Comparison of ENCODE assay signal across 8 cellular contexts in genomic region chr13:31161583-31162150, GRCh38. TPM values are rescaled to one million over a fixed set of nuclear protein-coding genes. Genes with fewer than 3 reads are reported as not detected.
A peak's percentile ranks its signal among the peaks of the same experiment; 100 is the strongest.
DNase-seq lines count a peak whose midpoint lies in the region; ATAC-seq and TF ChIP-seq lines count a peak whose summit lies in the region.

Gene HSPH1, minus strand, starts transcription at chr13:31161904. Its CDS starts 322 bp downstream, at chr13:31161582.

- peak within 1 kb of the TSS; percentile 97 for H3K4me2 ChIP-seq in neural progenitor cell

- H3K9me3 ChIP-seq in RWPE2 (ENCODE audit: severe bottlenecking) (no peaks in the 10 kb centered on the region), neural progenitor cell (ENCODE audit: low read depth) (no peaks in the 10 kb centered on the region)

- H3K27ac Mint-ChIP-seq in neural progenitor cell: peak within 1 kb of the TSS; percentile 91

- DNase-seq in G401 (ENCODE audit: low spot score) (peak; percentile 96), H4 (ENCODE audit: low spot score) (peak; percentile 94), LoVo (ENCODE audit: low spot score) (peak; percentile 97), RWPE2 (ENCODE audit: low spot score) (peak; percentile 97), foreskin keratinocyte (peak; percentile 97 to 99), neural progenitor cell (ENCODE audit: low spot score) (peak; percentile 98), stromal cell of bone marrow (ENCODE audit: low read depth) (peak; percentile 97)
- peak; percentile 98 for DNase-seq in activated gamma-delta T cell treated with anti-CD3 and anti-CD28 coated beads, Interleukin-2, amount 50 U/mL, for 16 hours (ENCODE audit: low read depth)

- H3K36me3 ChIP-seq in RWPE2 (ENCODE audit: low read depth) (peaks cover 20% of the 10 kb centered on the region), neural progenitor cell (peaks cover 4% of the 10 kb centered on the region)

- in situ Hi-C loops in G401 (cut with HindIII; ENCODE audit: low sequenced_read_pairs): no loop called here

- peaks cover 8% of the 10 kb centered on the region for H3F3A ChIP-seq in neural progenitor cell (ENCODE audit: low read depth)

- H3K4me1 Mint-ChIP-seq in neural progenitor cell: peaks cover 27% of the 10 kb centered on the region

- H3K4me1 ChIP-seq in RWPE2 (ENCODE audit: insufficient read depth, poor library complexity, severe bottlenecking) (peaks cover 10% of the 10 kb centered on the region), foreskin keratinocyte (no peaks in the 10 kb centered on the region), neural progenitor cell (peaks cover 25% of the 10 kb centered on the region)

- H3K27ac ChIP-seq in RWPE2 (ENCODE audit: poor library complexity, severe bottlenecking) (peak within 1 kb of the TSS; percentile 66), foreskin keratinocyte (peak within 1 kb of the TSS; percentile 57), neural progenitor cell (peak within 1 kb of the TSS; percentile 49)

- H3K4me3 Mint-ChIP-seq in neural progenitor cell: peak within 1 kb of the TSS; percentile 96

- peak within 1 kb of the TSS; percentile 98 for H2AFZ ChIP-seq in neural progenitor cell (replicated peaks)

- H3K4me3 ChIP-seq in RWPE2 (ENCODE audit: severe bottlenecking): peak within 1 kb of the TSS; percentile 68
- peak within 1 kb of the TSS; percentile 71 for H3K4me3 ChIP-seq in neural progenitor cell

- H3K27me3 Mint-ChIP-seq in neural progenitor cell (ENCODE audit: insufficient read depth, low read depth): peaks cover 7% of the 10 kb centered on the region

- peak; percentile 82 for ATAC-seq in RWPE2 (ENCODE audit: low read depth)
- ATAC-seq in foreskin keratinocyte: peak; percentile 91

- H3K79me2 ChIP-seq in neural progenitor cell (ENCODE audit: low read depth): peaks cover 49% of the 10 kb centered on the region

- peak within 1 kb of the TSS; percentile 66 for H3K9ac ChIP-seq in neural progenitor cell

- H4K20me1 ChIP-seq in neural progenitor cell (ENCODE audit: low read depth): peaks cover 16% of the 10 kb centered on the region

- TF ChIP-seq CTCF in RWPE2 (IDR thresholded peaks at IDR 0.05; ENCODE audit: poor library complexity, severe bottlenecking): peak; percentile 16
- peak; percentile 42 for TF ChIP-seq CTCF in foreskin keratinocyte (conservative IDR thresholded peaks at IDR 0.05)
- peak; percentile 29 for TF ChIP-seq CTCF in neural progenitor cell (IDR thresholded peaks at IDR 0.05)

- peaks cover 4% of the 10 kb centered on the region for H3K36me3 Mint-ChIP-seq in neural progenitor cell

- H3K9me3 Mint-ChIP-seq in neural progenitor cell: no peaks in the 10 kb centered on the region

- no peaks in the 10 kb centered on the region for H3K27me3 ChIP-seq in RWPE2 (ENCODE audit: insufficient read depth, poor library complexity, severe bottlenecking)
- H3K27me3 ChIP-seq in foreskin keratinocyte: no peaks in the 10 kb centered on the region
- no peaks in the 10 kb centered on the region for H3K27me3 ChIP-seq in neural progenitor cell

RNA-seq across cellular contexts. Expression of gene HSPH1, which starts in this region (rescaled TPM):
- total RNA-seq in G401 (2014; rRNA removed; shearing (Covaris generic)): 82.0 and 98.4 TPM in 2 replicates
- 37.7 and 47.6 TPM in 2 replicates for total RNA-seq in H4 (2014; rRNA removed; shearing (Covaris generic))
- total RNA-seq in foreskin keratinocyte (129 and 173 TPM in 2 replicates), neural progenitor cell (ENCODE audit: low replicate concordance) (61.7 and 94.9 TPM in 2 replicates)
- polyA plus RNA-seq in foreskin keratinocyte: 80.2 and 113 TPM in 2 replicates

Comparison
In these comparisons a context has a peak if more than half of its experiments do, and no peak if none do; other contexts are left out.
1. Peak in every context shown above with its lines: DNase-seq, ATAC-seq, H3K4me3 ChIP-seq and H3K27ac ChIP-seq.